Comparison of ENCODE assay signal across 12 cellular contexts in genomic region chr2:133884739-133885381, GRCh38.
DNase-seq lines count a peak whose midpoint lies in the region; ATAC-seq and TF ChIP-seq lines count a peak whose summit lies in the region.
"Had no signal": no experiment of that assay in that cellular context is flagged by ENCODE, and none has a peak within 500 bp of the region (broad histone marks: within the 10 kb centered on the region; RNA-seq: fewer than 3 reads in every experiment).

No MANE protein-coding gene starts in this region.

- H2BK12ac ChIP-seq in neuronal stem cell (ENCODE audit: low read length) = no peak overlapping the region

- H3K4ac ChIP-seq in neuronal stem cell (ENCODE audit: low read length) = no peak overlapping the region

- H3K27ac ChIP-seq in neural cell (ENCODE audit: low read length) (no peak overlapping the region), neuronal stem cell (replicated peaks; ENCODE audit: low read length) (no peak overlapping the region)
- H3K27ac ChIP-seq: pancreas, SJSA1, suprapubic skin had no signal

- H3K4me1 Mint-ChIP-seq in activated naive CD4-positive, alpha-beta T cell treated with anti-CD3 and anti-CD28 coated beads for 36 hours (ENCODE audit: low read depth) = no peaks in the 10 kb centered on the region
- H3K4me1 Mint-ChIP-seq: central memory CD8-positive, alpha-beta T cell had no signal

- peak; percentile 18 for DNase-seq in DMS53 (lab: John Stamatoyannopoulos, UW)
- no peak for DNase-seq in DMS53 treated with DMSO at 0.1 percent for 48 hours (lab: John Stamatoyannopoulos, UW; ENCODE audit: unreplicated experiment)
- peak; percentile 7 for DNase-seq in astrocyte of the spinal cord (ENCODE audit: low read depth, low spot score)
- no peak for DNase-seq in activated naive CD4-positive, alpha-beta T cell treated with anti-CD3 and anti-CD28 coated beads for 36 hours
- DNase-seq in neuronal stem cell (ENCODE audit: low spot score) = no peak
- DNase-seq: pancreas had no signal

- peaks cover 15% of the 10 kb centered on the region for H3K27me3 Mint-ChIP-seq in activated naive CD4-positive, alpha-beta T cell treated with anti-CD3 and anti-CD28 coated beads for 36 hours (ENCODE audit: low read depth)

- no peak overlapping the region for H3K4me3 Mint-ChIP-seq in activated naive CD4-positive, alpha-beta T cell treated with anti-CD3 and anti-CD28 coated beads for 36 hours
- H3K4me3 Mint-ChIP-seq: central memory CD8-positive, alpha-beta T cell had no signal

- H3K9me2 ChIP-seq in neural cell (ENCODE audit: insufficient read depth, low read length) = no peaks in the 10 kb centered on the region

- H3K9me3 ChIP-seq in neural cell (ENCODE audit: low read length) (no peaks in the 10 kb centered on the region), neuronal stem cell (replicated peaks in 1 of 2; ENCODE audit: control insufficient read depth in 2 of 2, insufficient read depth in 1 of 2, low read depth in 1 of 2, low read length in 2 of 2) (no peaks in the 10 kb centered on the region)
- H3K9me3 ChIP-seq: pancreas, SJSA1, suprapubic skin had no signal

- no peaks in the 10 kb centered on the region for H3K4me1 ChIP-seq in neuronal stem cell (ENCODE audit: control insufficient read depth in 2 of 2, insufficient read depth in 1 of 2, low read depth in 1 of 2, low read length in 2 of 2)
- H3K4me1 ChIP-seq: pancreas, SJSA1 had no signal

- H4K20me1 ChIP-seq in neural cell (ENCODE audit: insufficient read depth) = no peaks in the 10 kb centered on the region

- H3K27me3 ChIP-seq in neural cell (ENCODE audit: insufficient read depth, low read depth, low read length) (no peaks in the 10 kb centered on the region), neuronal stem cell (ENCODE audit: control insufficient read depth in 3 of 3, insufficient read depth in 3 of 3, low read depth in 1 of 3, low read length in 3 of 3) (no peaks in the 10 kb centered on the region)
- H3K27me3 ChIP-seq: pancreas, SJSA1, suprapubic skin had no signal

- no peak overlapping the region for H4K8ac ChIP-seq in neuronal stem cell (ENCODE audit: low read depth, low read length)

- no peak overlapping the region for H4K91ac ChIP-seq in neuronal stem cell (ENCODE audit: low read depth, low read length, poor library complexity)

- H3K9me3 Mint-ChIP-seq in activated naive CD4-positive, alpha-beta T cell treated with anti-CD3 and anti-CD28 coated beads for 36 hours = no peaks in the 10 kb centered on the region
- H3K9me3 Mint-ChIP-seq: central memory CD8-positive, alpha-beta T cell had no signal

- intact Hi-C loops in activated naive CD4-positive, alpha-beta T cell treated with anti-CD3 and anti-CD28 coated beads for 36 hours (cut with micrococcal nuclease) = loop anchor here (1.0 to 10.0 kb wide), 3 partner anchors 322 to 1010 kb away; no protein-coding TSS in a partner anchor

- H3K79me2 ChIP-seq in neural cell (replicated peaks; ENCODE audit: insufficient read depth, low read length) = no peaks in the 10 kb centered on the region

- H3K14ac ChIP-seq in neuronal stem cell (ENCODE audit: low read length) = no peak overlapping the region

- H2AFZ ChIP-seq in neural cell (ENCODE audit: low read depth, low read length) (no peak overlapping the region), neuronal stem cell (ENCODE audit: low read length) (no peak overlapping the region)

- H3K4me3 ChIP-seq in astrocyte of the spinal cord (ENCODE audit: low read depth, low read length) = no peak overlapping the region
- H3K4me3 ChIP-seq in neural cell (ENCODE audit: low read length) = no peak overlapping the region
- no peak overlapping the region for H3K4me3 ChIP-seq in neuronal stem cell (ENCODE audit: low read length in 2 of 2)
- H3K4me3 ChIP-seq: pancreas, SJSA1, suprapubic skin had no signal

- no peak overlapping the region for H2BK15ac ChIP-seq in neuronal stem cell (ENCODE audit: low read length)

- no peak overlapping the region for H2AK5ac ChIP-seq in neuronal stem cell (ENCODE audit: low read depth, low read length)

- H3K9ac ChIP-seq in neural cell (ENCODE audit: low read length) = no peak overlapping the region
- H3K9ac ChIP-seq in neuronal stem cell (ENCODE audit: low read depth, low read length, poor library complexity) = no peak overlapping the region

- H3F3A ChIP-seq in neural cell (ENCODE audit: insufficient read depth, low read length, poor library complexity, severe bottlenecking) = no peaks in the 10 kb centered on the region

- no peak overlapping the region for H2BK120ac ChIP-seq in neuronal stem cell (ENCODE audit: low read depth, low read length)

- WGBS in neuronal stem cell (ENCODE audit: extremely low coverage in 2 of 2, insufficient read length in 2 of 2, insufficient replicate concordance in 1 of 2), 2 donors = no CpG with 5 or more reads among the region's 2 CpGs

- TF ChIP-seq CTCF in astrocyte of the spinal cord (IDR thresholded peaks at IDR 0.05; ENCODE audit: low read depth, low read length) = no peak
- TF ChIP-seq CTCF in neural cell (IDR thresholded peaks at IDR 0.05; ENCODE audit: poor library complexity, severe bottlenecking) = peak; percentile 63

- no peak overlapping the region for H3K18ac ChIP-seq in neuronal stem cell (ENCODE audit: low read length)

- no peaks in the 10 kb centered on the region for H3K79me1 ChIP-seq in neuronal stem cell (ENCODE audit: low read depth, low read length)

- peak; percentile 55 for ATAC-seq in HG03354 (IDR thresholded peaks at IDR 0.05; ENCODE audit: poor library complexity, severe bottlenecking, unreplicated experiment)
- ATAC-seq in GM18867 (IDR thresholded peaks at IDR 0.05; ENCODE audit: unreplicated experiment) = no peak
- ATAC-seq: pancreas had no signal

- in situ Hi-C loops in astrocyte of the spinal cord (cut with HindIII; ENCODE audit: low sequenced_read_pairs) = no loop called here

- no peaks in the 10 kb centered on the region for H3K36me3 Mint-ChIP-seq in activated naive CD4-positive, alpha-beta T cell treated with anti-CD3 and anti-CD28 coated beads for 36 hours (ENCODE audit: low read depth)

- no peak overlapping the region for H3K27ac Mint-ChIP-seq in activated naive CD4-positive, alpha-beta T cell treated with anti-CD3 and anti-CD28 coated beads for 36 hours

- H3K36me3 ChIP-seq in neural cell (ENCODE audit: insufficient read depth, low read length) = no peaks in the 10 kb centered on the region
- no peaks in the 10 kb centered on the region for H3K36me3 ChIP-seq in neuronal stem cell (replicated peaks in 1 of 2; ENCODE audit: control insufficient read depth in 2 of 2, insufficient read depth in 2 of 2, low read length in 2 of 2)
- H3K36me3 ChIP-seq: pancreas, SJSA1, suprapubic skin had no signal

- H3K23ac ChIP-seq in neuronal stem cell (ENCODE audit: low read depth, low read length, poor library complexity) = no peak overlapping the region

- no peak for TF ChIP-seq EP300 in neural cell (conservative IDR thresholded peaks at IDR 0.05; ENCODE audit: poor library complexity, severe bottlenecking)

- TF ChIP-seq RAD21 in neural cell (conservative IDR thresholded peaks at IDR 0.05) = peak; percentile 66

- no peak overlapping the region for H2BK5ac ChIP-seq in neuronal stem cell (ENCODE audit: low read length)

- H3K4me2 ChIP-seq in neural cell (ENCODE audit: low read length) = no peak overlapping the region
- H3K4me2 ChIP-seq in neuronal stem cell (ENCODE audit: insufficient read depth, low read length, poor library complexity, severe bottlenecking) = no peak overlapping the region

- CTCF ChIA-PET in activated naive CD4-positive, alpha-beta T cell treated with anti-CD3 and anti-CD28 coated beads for 36 hours (lab: Charles Lee) = interaction anchor here (1.1 kb wide), 1 partner anchor 233 kb away, joined by 4 read pairs; no protein-coding TSS in a partner anchor

TF ChIP-seq in neural cell, 6 proteins besides CTCF, POLR2A, EP300 and RAD21:
- TF ChIP-seq POLR2AphosphoS5 (IDR thresholded peaks at IDR 0.05) (no peak), SMC3 (conservative IDR thresholded peaks at IDR 0.05; ENCODE audit: poor library complexity) (peak; percentile 54), TAF1 (IDR thresholded peaks at IDR 0.05; ENCODE audit: low read depth) (no peak)

Comparison
In these comparisons a context has a peak if more than half of its experiments do, and no peak if none do; other contexts are left out.
1. DNase-seq: peak in DMS53 (single experiment) and astrocyte of the spinal cord (single experiment); none in DMS53 treated with DMSO at 0.1 percent for 48 hours (single experiment), activated naive CD4-positive, alpha-beta T cell treated with anti-CD3 and anti-CD28 coated beads for 36 hours (single experiment) and neuronal stem cell (single experiment).